In the genomic region with DNA sequence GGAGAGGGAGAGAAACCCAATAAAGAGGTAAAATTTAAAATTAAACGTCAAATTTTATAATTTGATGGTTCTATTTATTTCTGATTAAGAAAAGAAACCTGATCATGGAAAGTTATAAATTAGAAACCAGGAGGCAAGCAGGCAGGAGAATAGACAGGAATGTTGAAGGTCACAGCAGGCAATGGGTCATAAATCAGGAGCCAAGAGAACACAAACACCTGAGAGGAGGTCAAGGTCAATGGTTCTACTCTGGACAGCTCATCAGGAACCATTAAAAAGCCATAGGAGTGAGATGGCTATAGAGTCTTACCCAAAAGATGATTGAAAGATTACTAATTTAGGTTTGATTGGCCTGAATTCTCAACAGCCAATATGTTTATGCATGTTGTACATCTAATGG, we compare ENCODE assay signal across 2 cellular contexts.
"Had no signal": no experiment of that assay in that cellular context is flagged by ENCODE, and none has a peak within 500 bp of the region (broad histone marks: within the 10 kb centered on the region; RNA-seq: fewer than 3 reads in every experiment).

No MANE protein-coding gene starts in this region.

- DNase-seq: H9, HCEC 1CT had no signal
